ENCODE assay signal across 14 cellular contexts in the genomic region with DNA sequence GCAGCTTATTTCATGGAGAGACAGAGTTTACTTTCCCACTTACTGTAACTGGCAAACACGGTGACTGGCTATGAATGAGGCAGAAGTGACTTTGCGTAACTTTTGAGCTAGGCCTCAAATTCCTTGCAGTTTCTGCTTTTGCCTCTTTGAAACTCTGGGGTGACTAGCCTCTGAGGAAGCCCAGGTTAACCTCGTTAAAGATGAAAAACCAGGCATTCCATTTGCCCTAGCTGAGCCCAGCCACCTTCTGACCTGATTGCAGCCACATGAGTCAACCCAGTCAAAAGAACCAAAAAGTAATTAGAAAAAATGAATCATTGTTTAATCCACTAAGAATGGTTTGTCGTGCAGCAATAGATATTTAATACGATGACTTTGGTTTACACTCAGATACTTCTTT. TPM values are rescaled to one million over a fixed set of nuclear protein-coding genes. Genes with fewer than 3 reads are reported as not detected.
DNase-seq lines count a peak whose midpoint lies in the region; TF ChIP-seq lines count a peak whose summit lies in the region.
"Had no signal": no experiment of that assay in that cellular context is flagged by ENCODE, and none has a peak within 500 bp of the region (broad histone marks: within the 10 kb centered on the region; RNA-seq: fewer than 3 reads in every experiment).

No MANE protein-coding gene starts in this region.

- in situ Hi-C loops in Caki2 (cut with HindIII; ENCODE audit: low pct_unique_long_range_greater_than_20kb, low sequenced_read_pairs) = no loop called here

- no peak overlapping the region for H3K4me3 ChIP-seq in kidney epithelial cell (ENCODE audit: low read depth, low read length)

- no peaks in the 10 kb centered on the region for H3K27me3 ChIP-seq in kidney epithelial cell (ENCODE audit: control insufficient read depth, insufficient read depth, low read length)

- no peaks in the 10 kb centered on the region for H3K36me3 ChIP-seq in kidney epithelial cell (ENCODE audit: control insufficient read depth, insufficient read depth, low read length)

- peak; percentile 66 for DNase-seq in Caki2 (ENCODE audit: low read depth)
- peak; percentile 91 for DNase-seq in HT1080 (ENCODE audit: low read depth)
- DNase-seq in amniotic epithelial cell (ENCODE audit: low read depth) = peak; percentile 38
- peak; percentile 78 for DNase-seq in kidney epithelial cell (ENCODE audit: low read depth)
- no peak for DNase-seq in SHP77 treated with DMSO at 0.1 percent for 48 hours (lab: John Stamatoyannopoulos, UW)
- no peak for DNase-seq in hypothalamus (lab: John Stamatoyannopoulos, UW)
- no peak for DNase-seq in activated effector memory CD4-positive, alpha-beta T cell treated with Interleukin-2 at 50 U/mL for 16 hours
- DNase-seq in NCI-H446 treated with DMSO at 0.1 percent for 48 hours (lab: John Stamatoyannopoulos, UW) = no peak
- DNase-seq: activated B cell treated with CpG ODN at 0.5 μM for 24 hours; activated T-cell treated with anti-CD3 and anti-CD28 coated beads, Interleukin-2, amount 50 U/mL, for 24 hours; CD4-positive, alpha-beta memory T cell; left ventricle myocardium superior; NCI-H1930; posterior cingulate gyrus had no signal

- TF ChIP-seq CTCF in kidney epithelial cell (IDR thresholded peaks at IDR 0.05; ENCODE audit: insufficient read depth, low read length, poor library complexity, severe bottlenecking) = no peak

RNA-seq across cellular contexts. Expression of a gene that starts 20.4 kb away (rescaled TPM):
- 20.3 and 27.0 TPM in 2 replicates for total RNA-seq in Caki2 (2014; rRNA removed; shearing (Covaris generic); ENCODE audit: low replicate concordance)
- total RNA-seq in HT1080 (2014; rRNA removed; shearing (Covaris generic)) = 24.5 and 36.0 TPM in 2 replicates
- polyA plus RNA-seq in HT1080 (2015; cell fraction: cytosol; rRNA removed) = 27.8 and 30.1 TPM in 2 replicates
- polyA plus RNA-seq in HT1080 (2015; cell fraction: nucleus; rRNA removed) = 16.9 and 18.4 TPM in 2 replicates
- total RNA-seq in kidney epithelial cell = 22.1 and 26.2 TPM in 2 replicates

Comparison
In these comparisons a context has a peak if more than half of its experiments do, and no peak if none do; other contexts are left out.
1. DNase-seq: peak in Caki2 (single experiment), HT1080 (single experiment), amniotic epithelial cell (single experiment) and kidney epithelial cell (single experiment); none in SHP77 treated with DMSO at 0.1 percent for 48 hours (single experiment), hypothalamus (0 of 51), activated effector memory CD4-positive, alpha-beta T cell treated with Interleukin-2 at 50 U/mL for 16 hours (single experiment) and NCI-H446 treated with DMSO at 0.1 percent for 48 hours (single experiment).